In the genomic region with DNA sequence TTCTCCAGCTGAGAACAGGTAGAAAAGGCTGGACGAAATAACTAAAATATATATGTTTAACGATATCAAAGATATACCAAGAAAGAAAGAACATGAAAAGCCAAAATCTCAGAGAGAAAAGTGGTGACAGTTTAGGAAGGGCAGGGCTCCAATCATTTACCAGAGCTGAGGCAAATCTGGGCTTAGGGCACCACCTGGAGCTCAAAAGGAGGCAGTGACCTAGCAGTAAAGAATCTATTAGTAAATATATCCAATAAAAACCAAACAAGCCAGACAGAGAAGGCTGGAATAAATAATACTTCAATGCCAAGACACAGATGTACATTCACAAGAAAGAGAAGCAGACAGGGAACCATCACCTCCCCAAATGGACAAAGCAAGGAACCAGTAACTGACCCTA, we compare ENCODE assay signal across 8 cellular contexts. TPM values are rescaled to one million over a fixed set of nuclear protein-coding genes. Genes with fewer than 3 reads are reported as not detected.
A peak's percentile ranks its signal among the peaks of the same experiment; 100 is the strongest.
DNase-seq lines count a peak whose midpoint lies in the region; ATAC-seq and TF ChIP-seq lines count a peak whose summit lies in the region.

No MANE protein-coding gene starts in this region.

- H3K4me3 ChIP-seq in coronary artery: no peak overlapping the region

- peaks cover 3% of the 10 kb centered on the region for H3K4me1 Mint-ChIP-seq in activated T-cell treated with anti-CD3 and anti-CD28 coated beads, Interleukin-2, amount 50 U/mL, for 4 hours (ENCODE audit: low read depth)

- ATAC-seq in Right ventricle myocardium inferior (peak; percentile 79), GM18502 (IDR thresholded peaks at IDR 0.05; ENCODE audit: poor library complexity, unreplicated experiment) (no peak)
- peak; percentile 73 to 74 for ATAC-seq in activated T-cell treated with anti-CD3 and anti-CD28 coated beads, Interleukin-2, amount 50 U/mL, for 4 hours

- H3K4me3 Mint-ChIP-seq in activated T-cell treated with anti-CD3 and anti-CD28 coated beads, Interleukin-2, amount 50 U/mL, for 4 hours: no peak overlapping the region

- DNase-seq in Right ventricle myocardium inferior (ENCODE audit: missing footprints) (no peak), cardiac septum (ENCODE audit: low spot score) (no peak), NCI-H510A (lab: John Stamatoyannopoulos, UW) (peak; percentile 6), germinal center (ENCODE audit: low spot score) (peak; percentile 57), coronary artery (ENCODE audit: low spot score) (no peak)
- DNase-seq in activated T-cell treated with anti-CD3 and anti-CD28 coated beads, Interleukin-2, amount 50 U/mL, for 4 hours: peak; percentile 45
- DNase-seq in stimulated activated CD4-positive, alpha-beta T cell treated with anti-CD3 and anti-CD28 coated beads, Interleukin-12 subunit alpha, Interleukin-12 subunit beta, amount 100 ng/mL, for 4 hours: peak; percentile 31

- H3K27ac ChIP-seq in coronary artery: no peak overlapping the region

- H3K36me3 Mint-ChIP-seq in activated T-cell treated with anti-CD3 and anti-CD28 coated beads, Interleukin-2, amount 50 U/mL, for 4 hours (ENCODE audit: insufficient read depth): peaks cover 5% of the 10 kb centered on the region

- H3K9me3 Mint-ChIP-seq in activated T-cell treated with anti-CD3 and anti-CD28 coated beads, Interleukin-2, amount 50 U/mL, for 4 hours: peaks cover 25% of the 10 kb centered on the region

- no peaks in the 10 kb centered on the region for H3K27me3 Mint-ChIP-seq in activated T-cell treated with anti-CD3 and anti-CD28 coated beads, Interleukin-2, amount 50 U/mL, for 4 hours (ENCODE audit: low read depth)

- TF ChIP-seq CTCF in coronary artery (IDR thresholded peaks at IDR 0.05): no peak

- intact Hi-C loops in Right ventricle myocardium inferior (cut with DNase I): loop anchor here (5.0 kb wide), 1 partner anchor 112 kb away; no protein-coding TSS in a partner anchor
- intact Hi-C loops in cardiac septum (cut with DNase I): loop anchor here (1.0 kb wide), 1 partner anchor 111 kb away; no protein-coding TSS in a partner anchor

RNA-seq across cellular contexts. Expression of a gene that starts 43.5 kb away (rescaled TPM):
- not detected for total RNA-seq in Right ventricle myocardium inferior
- not detected for total RNA-seq in cardiac septum
- total RNA-seq in activated T-cell treated with anti-CD3 and anti-CD28 coated beads, Interleukin-2, amount 50 U/mL, for 4 hours: not detected

Comparison
In these comparisons a context has a peak if more than half of its experiments do, and no peak if none do; other contexts are left out.
1. DNase-seq: peak in NCI-H510A (single experiment), activated T-cell treated with anti-CD3 and anti-CD28 coated beads, Interleukin-2, amount 50 U/mL, for 4 hours (single experiment), germinal center (single experiment) and stimulated activated CD4-positive, alpha-beta T cell treated with anti-CD3 and anti-CD28 coated beads, Interleukin-12 subunit alpha, Interleukin-12 subunit beta, amount 100 ng/mL, for 4 hours (single experiment); none in Right ventricle myocardium inferior (single experiment), cardiac septum (single experiment) and coronary artery (single experiment).